ENCODE assay signal across 28 cellular contexts in genomic region chr1:56703747-56704146, GRCh38.
"Had no signal": no experiment of that assay in that cellular context is flagged by ENCODE, and none has a peak within 500 bp of the region (broad histone marks: within the 10 kb centered on the region; RNA-seq: fewer than 3 reads in every experiment).

No MANE protein-coding gene starts in this region.

- ATAC-seq: effector memory CD8-positive, alpha-beta T cell; esophagus mucosa; foreskin keratinocyte; gastrocnemius medialis; gastroesophageal sphincter; heart left ventricle; heart right ventricle had no signal

- H3K4me3 ChIP-seq: colonic mucosa, coronary artery, dorsolateral prefrontal cortex, esophagus muscularis mucosa, esophagus squamous epithelium, gastrocnemius medialis, gastroesophageal sphincter, heart left ventricle, heart right ventricle had no signal

- H3K36me3 ChIP-seq: colonic mucosa had no signal

- H3K27ac ChIP-seq: colonic mucosa, coronary artery, dorsolateral prefrontal cortex, epithelial cell of prostate, esophagus muscularis mucosa, esophagus squamous epithelium, foreskin keratinocyte, gastrocnemius medialis, gastroesophageal sphincter, heart left ventricle, heart right ventricle had no signal

- DNase-seq: colonic mucosa; cortex of kidney; dermis blood vessel endothelial cell; dorsolateral prefrontal cortex; effector CD4-positive, alpha-beta T cell; effector CD8-positive, alpha-beta T cell; effector memory CD4-positive, alpha-beta T cell; effector memory CD8-positive, alpha-beta T cell; endodermal cell; erythroblast; esophagus squamous epithelium; foreskin fibroblast; foreskin keratinocyte; foreskin melanocyte; gastrocnemius medialis; glutamatergic neuron; head of caudate nucleus; heart left ventricle; heart right ventricle had no signal

- H3K9me3 ChIP-seq: colonic mucosa, gastrocnemius medialis had no signal

- FAIRE-seq: colon, endometrium, endothelial cell of umbilical vein, frontal cortex had no signal

- H3K4me1 ChIP-seq: colonic mucosa, esophagus muscularis mucosa, foreskin keratinocyte, gastroesophageal sphincter, heart left ventricle, heart right ventricle had no signal
